ENCODE assay signal across 17 cellular contexts in the genomic region with DNA sequence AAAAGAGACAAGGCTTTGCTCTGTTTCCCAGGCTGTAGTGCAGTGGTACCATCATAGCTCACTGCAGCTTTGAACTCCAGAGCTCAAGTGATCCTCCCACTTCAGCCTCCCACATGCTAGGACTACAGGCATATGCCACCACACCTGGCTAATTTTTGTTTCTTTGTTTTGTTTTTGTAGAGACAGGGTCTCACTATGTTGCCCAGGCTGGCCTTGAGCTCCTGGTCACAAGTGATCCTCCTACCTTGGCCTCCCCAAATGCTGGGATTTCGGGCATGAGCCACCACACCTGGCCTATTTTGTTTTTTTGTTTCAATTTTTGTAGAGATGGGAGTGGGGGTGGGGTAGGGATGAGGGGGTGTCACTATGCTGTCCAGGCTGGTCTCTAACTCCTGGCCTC. TPM values are rescaled to one million over a fixed set of nuclear protein-coding genes. Genes with fewer than 3 reads are reported as not detected.
DNase-seq lines count a peak whose midpoint lies in the region; ATAC-seq, FAIRE-seq and TF ChIP-seq lines count a peak whose summit lies in the region.
"Had no signal": no experiment of that assay in that cellular context is flagged by ENCODE, and none has a peak within 500 bp of the region (broad histone marks: within the 10 kb centered on the region; RNA-seq: fewer than 3 reads in every experiment).

No MANE protein-coding gene starts in this region.

- no peaks in the 10 kb centered on the region for H3K79me2 ChIP-seq in OCI-LY7 (ENCODE audit: insufficient read depth, low read depth, low read length)

- H3K4me2 ChIP-seq in OCI-LY7 (ENCODE audit: low read length), result no peak overlapping the region
- H3K4me2 ChIP-seq: GM23338 had no signal

- peaks cover 8% of the 10 kb centered on the region for H3K27me3 Mint-ChIP-seq in endothelial cell (ENCODE audit: unreplicated experiment)
- H3K27me3 Mint-ChIP-seq: CD4-positive, alpha-beta memory T cell had no signal

- POLR2A ChIA-PET in HEK293 (lab: Yijun Ruan, JAX) (interaction anchor here (0.7 kb wide), 1 partner anchor 406 kb away, joined by 6 read pairs; no protein-coding TSS in a partner anchor), OCI-LY7 (lab: Charles Lee) (interaction anchor here (0.6 to 1.2 kb wide), 3 partner anchors 148 to 475 kb away, joined by 3 to 5 read pairs (median 4); partner anchors contain the start of gene PSMD8)

- no peaks in the 10 kb centered on the region for H3K36me3 Mint-ChIP-seq in endothelial cell (ENCODE audit: low read depth, unreplicated experiment)
- H3K36me3 Mint-ChIP-seq: CD4-positive, alpha-beta memory T cell had no signal

- H3K9me3 ChIP-seq in HEK293 (ENCODE audit: control insufficient read depth, insufficient read depth, low read depth, low read length), result no peaks in the 10 kb centered on the region; the same call in 1 of the 2 replicates
- no peaks in the 10 kb centered on the region for H3K9me3 ChIP-seq in OCI-LY7 (ENCODE audit: low read length)
- H3K9me3 ChIP-seq in kidney (ENCODE audit: control insufficient read depth in 1 of 2, low read length in 2 of 2), result no peaks in the 10 kb centered on the region
- H3K9me3 ChIP-seq: HAP-1 had no signal

- DNase-seq in OCI-LY7 (ENCODE audit: low spot score) (no peak), kidney (peak; percentile 4), NCI-H1436 (lab: John Stamatoyannopoulos, UW) (no peak), endothelial cell (ENCODE audit: low spot score) (no peak), left colon (no peak)
- DNase-seq: COR-L47 had no signal

- no peaks in the 10 kb centered on the region for H3K4me1 Mint-ChIP-seq in endothelial cell (ENCODE audit: unreplicated experiment)

- TF ChIP-seq CTCF in HEK293 (tag by site-specific recombination; IDR thresholded peaks at IDR 0.05), result no peak
- no peak for TF ChIP-seq CTCF in OCI-LY7 (conservative IDR thresholded peaks at IDR 0.05; ENCODE audit: low read length)
- no peak for TF ChIP-seq CTCF in kidney (IDR thresholded peaks at IDR 0.05; ENCODE audit: borderline replicate concordance, extremely low read depth, insufficient read depth)
- no peak for TF ChIP-seq CTCF in endothelial cell (IDR thresholded peaks at IDR 0.05; ENCODE audit: unreplicated experiment)

- H3K27ac ChIP-seq in HEK293 (ENCODE audit: extremely low read depth, low read depth, low read length) (no peak overlapping the region), OCI-LY7 (ENCODE audit: low read depth, low read length, poor library complexity, severe bottlenecking) (no peak overlapping the region), kidney (ENCODE audit: low read depth in 2 of 2, low read length in 2 of 2) (no peak overlapping the region)

- H4K20me1 ChIP-seq in OCI-LY7 (ENCODE audit: insufficient read depth, low read length), result no peaks in the 10 kb centered on the region

- H3K9me2 ChIP-seq in OCI-LY7 (ENCODE audit: insufficient read depth, low read length), result no peaks in the 10 kb centered on the region

- intact Hi-C loops in OCI-LY7 (cut with micrococcal nuclease; ENCODE audit: unreplicated experiment), result loop anchor here (5.0 kb wide), 1 partner anchor 418 kb away; the partner anchor contains the start of genes KCNK6 and YIF1B
- intact Hi-C loops in kidney (cut with DNase I), result no loop called here
- intact Hi-C loops in left colon (cut with DNase I, micrococcal nuclease), result no loop called here

- H3K36me3 ChIP-seq in HEK293 (ENCODE audit: control insufficient read depth in 2 of 2, insufficient read depth in 1 of 2, low read length in 2 of 2) (no peaks in the 10 kb centered on the region), OCI-LY7 (ENCODE audit: insufficient read depth, low read length) (no peaks in the 10 kb centered on the region), kidney (ENCODE audit: control insufficient read depth in 1 of 2, insufficient read depth in 2 of 2, low read length in 2 of 2) (no peaks in the 10 kb centered on the region)
- H3K36me3 ChIP-seq: HAP-1 had no signal

- no TSS peak for BruUV-seq in OCI-LY7 (replicated peaks; lab: Mats Ljungman, UMichigan)

- H2AFZ ChIP-seq in OCI-LY7 (ENCODE audit: low read length), result peak overlapping the region; percentile 63; the same call in 1 of the 2 replicates

- H3K9ac ChIP-seq in kidney (ENCODE audit: low read length in 2 of 2), result no peak overlapping the region

- H3K4me3 Mint-ChIP-seq in endothelial cell (ENCODE audit: unreplicated experiment), result no peak overlapping the region
- H3K4me3 Mint-ChIP-seq: CD4-positive, alpha-beta memory T cell; GM23338 had no signal

- H3K4me1 ChIP-seq in HEK293 (ENCODE audit: control insufficient read depth, insufficient read depth, low read length) (no peaks in the 10 kb centered on the region), OCI-LY7 (ENCODE audit: insufficient read depth, low read length, poor library complexity, severe bottlenecking) (peaks cover 26% of the 10 kb centered on the region), kidney (ENCODE audit: control insufficient read depth in 1 of 2, insufficient read depth in 1 of 2, low read depth in 1 of 2, low read length in 2 of 2) (no peaks in the 10 kb centered on the region)
- H3K4me1 ChIP-seq: HAP-1 had no signal

- no peak overlapping the region for H3K27ac Mint-ChIP-seq in endothelial cell (ENCODE audit: unreplicated experiment)
- H3K27ac Mint-ChIP-seq: GM23338 had no signal

- no peak for ATAC-seq in left colon

- no peaks in the 10 kb centered on the region for H3K9me3 Mint-ChIP-seq in endothelial cell (ENCODE audit: unreplicated experiment)
- H3K9me3 Mint-ChIP-seq: CD4-positive, alpha-beta memory T cell; GM23338 had no signal

- no peak overlapping the region for H3K4me3 ChIP-seq in HEK293 (ENCODE audit: low read depth, low read length)
- no peak overlapping the region for H3K4me3 ChIP-seq in OCI-LY7 (ENCODE audit: low read depth, low read length, poor library complexity, severe bottlenecking)
- no peak overlapping the region for H3K4me3 ChIP-seq in kidney (ENCODE audit: low read length in 2 of 2)
- H3K4me3 ChIP-seq: GM12878, GM23338, HAP-1 had no signal

- no peak for FAIRE-seq in kidney (lab: Jason Lieb, UNC)
- FAIRE-seq: G401.6, GM12878, H54 had no signal

- CTCF ChIA-PET in HEK293 (lab: Yijun Ruan, JAX) (interaction anchor here (0.6 to 14.3 kb wide), 15 partner anchors 13 to 952 kb away, joined by 3 to 316 read pairs (median 3); partner anchors contain the start of gene FAM98C), OCI-LY7 (lab: Charles Lee; ENCODE audit: unreplicated experiment) (interaction anchor here (0.7 to 1.3 kb wide), 2 partner anchors 145 to 147 kb away, joined by 3 to 4 read pairs; no protein-coding TSS in a partner anchor)

TF ChIP-seq in HEK293, 187 proteins besides CTCF, POLR2A, EP300 and RAD21:
- TF ChIP-seq ZFP3 (tag by site-specific recombination; IDR thresholded peaks at IDR 0.05; ENCODE audit: low read depth) (no peak), HOXD13 (CRISPR knock-in tag; IDR thresholded peaks at IDR 0.05; ENCODE audit: borderline replicate concordance) (no peak), ZNF121 (tag by site-specific recombination; IDR thresholded peaks at IDR 0.05) (peak; percentile 91), ZNF624 (tag by site-specific recombination; IDR thresholded peaks at IDR 0.05) (no peak), ZBTB20 (tag by site-specific recombination; IDR thresholded peaks at IDR 0.05) (no peak), EGR2 (tag by site-specific recombination; IDR thresholded peaks at IDR 0.05; ENCODE audit: low read depth) (peak; percentile 70), ZFHX2 (tag by site-specific recombination; conservative IDR thresholded peaks at IDR 0.05) (peak; percentile 40), ZBTB7A (tag by site-specific recombination; IDR thresholded peaks at IDR 0.05; ENCODE audit: low read depth) (0 out of 2 replicates have a peak, but pooled peaks have one; percentile 30)
- TF ChIP-seq, protein P1, sequence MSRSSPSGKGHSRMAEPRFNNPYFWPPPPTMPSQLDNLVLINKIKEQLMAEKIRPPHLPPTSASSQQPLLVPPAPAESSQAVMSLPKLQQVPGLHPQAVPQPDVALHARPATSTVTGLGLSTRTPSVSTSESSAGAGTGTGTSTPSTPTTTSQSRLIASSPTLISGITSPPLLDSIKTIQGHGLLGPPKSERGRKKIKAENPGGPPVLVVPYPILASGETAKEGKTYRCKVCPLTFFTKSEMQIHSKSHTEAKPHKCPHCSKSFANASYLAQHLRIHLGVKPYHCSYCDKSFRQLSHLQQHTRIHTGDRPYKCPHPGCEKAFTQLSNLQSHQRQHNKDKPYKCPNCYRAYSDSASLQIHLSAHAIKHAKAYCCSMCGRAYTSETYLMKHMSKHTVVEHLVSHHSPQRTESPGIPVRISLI (tag by site-specific recombination; IDR thresholded peaks at IDR 0.05), result peak; percentile 84; the same call in 1 of the 2 replicates
TF ChIP-seq in HEK293: peak in this region for 5.

RNA-seq across cellular contexts. Expression of gene WDR87, which starts 6.9 kb away (rescaled TPM):
- 0.08 TPM in 1 of 2 replicates, not detected in the other for total RNA-seq in OCI-LY7 (2014; rRNA removed; shearing (Covaris generic))
- total RNA-seq in OCI-LY7 (2022) (0.08 and 0.09 TPM in 2 replicates), kidney (not detected), endothelial cell (ENCODE audit: unreplicated experiment) (not detected), left colon (not detected)
- not detected for polyA plus RNA-seq in kidney (ENCODE audit: insufficient read depth, low read depth, low replicate concordance)
- total RNA-seq: A172; A673; Calu3; CD4-positive, alpha-beta memory T cell; GM12878; GM23338 had no signal
- polyA plus RNA-seq: BJ; CD4-positive, alpha-beta memory T cell; GM12878 had no signal

RNA-seq across cellular contexts. Expression of gene SIPA1L3, which starts 7.6 kb away (rescaled TPM):
- 21.2 and 36.3 TPM in 2 replicates for total RNA-seq in OCI-LY7 (2014; rRNA removed; shearing (Covaris generic))
- 70.7 and 84.4 TPM in 2 replicates for total RNA-seq in OCI-LY7 (2022)
- 61.7 TPM for total RNA-seq in kidney
- 5.8 TPM for polyA plus RNA-seq in kidney (ENCODE audit: insufficient read depth, low read depth, low replicate concordance)
- total RNA-seq in endothelial cell (ENCODE audit: unreplicated experiment), result 29.6 TPM
- total RNA-seq in left colon, result 100 to 1,000 TPM; 136 to 180 TPM
